16 cellular contexts compared by ENCODE assay signal in genomic region chr13:73971481-73971880, GRCh38.
DNase-seq lines count a peak whose midpoint lies in the region; ATAC-seq, FAIRE-seq and TF ChIP-seq lines count a peak whose summit lies in the region.
"Had no signal": no experiment of that assay in that cellular context is flagged by ENCODE, and none has a peak within 500 bp of the region (broad histone marks: within the 10 kb centered on the region; RNA-seq: fewer than 3 reads in every experiment).

No MANE protein-coding gene starts in this region.

- peak overlapping the region; percentile 27 for H3K4me3 Mint-ChIP-seq in central memory CD8-positive, alpha-beta T cell
- H3K4me3 Mint-ChIP-seq in mesothelial cell of epicardium = no peak overlapping the region
- H3K4me3 Mint-ChIP-seq: CD4-positive, CD25-positive, alpha-beta regulatory T cell had no signal

- H3K9me3 Mint-ChIP-seq in central memory CD8-positive, alpha-beta T cell = peaks cover 5% of the 10 kb centered on the region
- H3K9me3 Mint-ChIP-seq in mesothelial cell of epicardium = peaks cover 29% of the 10 kb centered on the region

- in situ Hi-C loops in SK-MEL-5 (cut with HindIII; ENCODE audit: low pct_unique_long_range_greater_than_20kb, low sequenced_read_pairs) = no loop called here

- no peak for TF ChIP-seq CTCF in mesothelial cell of epicardium (IDR thresholded peaks at IDR 0.05; ENCODE audit: unreplicated experiment)

- DNase-seq in GM12892 (ENCODE audit: insufficient read length) (no peak), SK-MEL-5 (ENCODE audit: low read depth, low spot score) (peak; percentile 81), mesothelial cell of epicardium (ENCODE audit: low spot score in 2 of 2, unreplicated experiment in 2 of 2) (no peak), dedifferentiated amniotic fluid mesenchymal stem cell (ENCODE audit: extremely low spot score) (no peak)
- DNase-seq in central memory CD8-positive, alpha-beta T cell (ENCODE audit: low spot score in 2 of 2) = no peak
- DNase-seq: ACHN; CD4-positive, CD25-positive, alpha-beta regulatory T cell; DMS79; EL; GM23248; KBM-7 had no signal

- H3K27ac Mint-ChIP-seq in central memory CD8-positive, alpha-beta T cell (ENCODE audit: low read depth) = no peak overlapping the region
- no peak overlapping the region for H3K27ac Mint-ChIP-seq in mesothelial cell of epicardium

- no peaks in the 10 kb centered on the region for H3K27me3 Mint-ChIP-seq in central memory CD8-positive, alpha-beta T cell
- H3K27me3 Mint-ChIP-seq in mesothelial cell of epicardium (ENCODE audit: low read depth) = no peaks in the 10 kb centered on the region
- H3K27me3 Mint-ChIP-seq: CD4-positive, CD25-positive, alpha-beta regulatory T cell had no signal

- no peak for TF ChIP-seq POLR2A in GM12892 (IDR thresholded peaks at IDR 0.05; ENCODE audit: low read depth, low read length)

- no peak for ATAC-seq in central memory CD8-positive, alpha-beta T cell (replicated peaks; ENCODE audit: extremely low read depth, poor library complexity, severe bottlenecking)
- ATAC-seq in GM21367 (IDR thresholded peaks at IDR 0.05; ENCODE audit: unreplicated experiment) (no peak), HG03354 (IDR thresholded peaks at IDR 0.05; ENCODE audit: poor library complexity, severe bottlenecking, unreplicated experiment) (no peak)
- ATAC-seq: HCT116 had no signal

- FAIRE-seq in GM12892 (lab: Jason Lieb, UNC) = peak; percentile 46
- FAIRE-seq: G401.6, H54 had no signal

- peaks cover 6% of the 10 kb centered on the region for H3K36me3 Mint-ChIP-seq in central memory CD8-positive, alpha-beta T cell (ENCODE audit: insufficient read depth)
- peaks cover 19% of the 10 kb centered on the region for H3K36me3 Mint-ChIP-seq in mesothelial cell of epicardium

- H3K4me1 Mint-ChIP-seq in central memory CD8-positive, alpha-beta T cell = peaks cover 72% of the 10 kb centered on the region
- peaks cover 5% of the 10 kb centered on the region for H3K4me1 Mint-ChIP-seq in mesothelial cell of epicardium
